ENCODE assay signal across 2 cellular contexts in the genomic region with DNA sequence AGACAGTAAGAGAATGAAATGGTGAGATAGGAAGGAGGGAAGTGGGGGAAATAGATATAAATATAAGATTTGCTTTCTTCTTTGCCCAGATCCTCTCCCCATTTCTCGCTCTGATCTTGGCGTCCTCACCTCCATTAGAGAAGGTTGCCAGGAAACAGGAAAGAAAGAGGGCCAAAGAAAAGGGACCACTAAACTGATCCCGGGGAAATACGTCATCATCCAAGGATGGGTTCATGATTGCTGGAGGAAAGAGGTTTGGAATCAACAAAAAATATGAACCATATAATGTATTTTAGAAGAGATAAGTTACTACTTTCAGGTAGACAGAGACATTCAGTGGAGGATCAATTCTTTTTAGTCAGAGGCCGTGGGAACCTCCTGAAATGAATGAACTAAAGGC.
A peak's percentile ranks its signal among the peaks of the same experiment; 100 is the strongest.
TF ChIP-seq lines count a peak whose summit lies in the region.

No MANE protein-coding gene starts in this region.

TF ChIP-seq in HepG2, 621 proteins besides CTCF, POLR2A, EP300 and RAD21 (continued from another document):
- TF ChIP-seq ATF7 (IDR thresholded peaks at IDR 0.05) (peak; percentile 57), ATF7 (CRISPR knock-in tag; IDR thresholded peaks at IDR 0.05) (no peak), ZBTB37 (CRISPR knock-in tag; IDR thresholded peaks at IDR 0.05) (no peak), ZFP36 (IDR thresholded peaks at IDR 0.05; ENCODE audit: borderline replicate concordance, low read depth, low read length, partially characterized antibody) (no peak), MAF1 (CRISPR knock-in tag; IDR thresholded peaks at IDR 0.05; ENCODE audit: borderline replicate concordance) (no peak), ZNF451 (CRISPR knock-in tag; IDR thresholded peaks at IDR 0.05) (no peak), CREB1 (IDR thresholded peaks at IDR 0.05) (peak; percentile 84), CREB1 (CRISPR knock-in tag; IDR thresholded peaks at IDR 0.05) (no peak)
- TF ChIP-seq, protein P1, sequence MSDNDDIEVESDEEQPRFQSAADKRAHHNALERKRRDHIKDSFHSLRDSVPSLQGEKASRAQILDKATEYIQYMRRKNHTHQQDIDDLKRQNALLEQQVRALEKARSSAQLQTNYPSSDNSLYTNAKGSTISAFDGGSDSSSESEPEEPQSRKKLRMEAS (IDR thresholded peaks at IDR 0.05): no peak

TF ChIP-seq in GM23338, 12 proteins besides CTCF, POLR2A, EP300 and RAD21 (continued from another document):
- no peak for TF ChIP-seq EZH2 (IDR thresholded peaks at IDR 0.05; ENCODE audit: low read depth, unreplicated experiment)
- TF ChIP-seq ZNF114 (CRISPR knock-in tag; IDR thresholded peaks at IDR 0.05): no peak
- TF ChIP-seq STAT1 (IDR thresholded peaks at IDR 0.05; ENCODE audit: unreplicated experiment): no peak
- TF ChIP-seq EZH2phosphoT487 (IDR thresholded peaks at IDR 0.05; ENCODE audit: unreplicated experiment): no peak
- TF ChIP-seq REST (IDR thresholded peaks at IDR 0.05; ENCODE audit: unreplicated experiment): no peak
- TF ChIP-seq NANOG (IDR thresholded peaks at IDR 0.05; ENCODE audit: borderline replicate concordance): no peak
- no peak for TF ChIP-seq JUNB (IDR thresholded peaks at IDR 0.05; ENCODE audit: unreplicated experiment)
- TF ChIP-seq ZNF331 (CRISPR knock-in tag; IDR thresholded peaks at IDR 0.05; ENCODE audit: low read depth): no peak
- TF ChIP-seq, protein P2, sequence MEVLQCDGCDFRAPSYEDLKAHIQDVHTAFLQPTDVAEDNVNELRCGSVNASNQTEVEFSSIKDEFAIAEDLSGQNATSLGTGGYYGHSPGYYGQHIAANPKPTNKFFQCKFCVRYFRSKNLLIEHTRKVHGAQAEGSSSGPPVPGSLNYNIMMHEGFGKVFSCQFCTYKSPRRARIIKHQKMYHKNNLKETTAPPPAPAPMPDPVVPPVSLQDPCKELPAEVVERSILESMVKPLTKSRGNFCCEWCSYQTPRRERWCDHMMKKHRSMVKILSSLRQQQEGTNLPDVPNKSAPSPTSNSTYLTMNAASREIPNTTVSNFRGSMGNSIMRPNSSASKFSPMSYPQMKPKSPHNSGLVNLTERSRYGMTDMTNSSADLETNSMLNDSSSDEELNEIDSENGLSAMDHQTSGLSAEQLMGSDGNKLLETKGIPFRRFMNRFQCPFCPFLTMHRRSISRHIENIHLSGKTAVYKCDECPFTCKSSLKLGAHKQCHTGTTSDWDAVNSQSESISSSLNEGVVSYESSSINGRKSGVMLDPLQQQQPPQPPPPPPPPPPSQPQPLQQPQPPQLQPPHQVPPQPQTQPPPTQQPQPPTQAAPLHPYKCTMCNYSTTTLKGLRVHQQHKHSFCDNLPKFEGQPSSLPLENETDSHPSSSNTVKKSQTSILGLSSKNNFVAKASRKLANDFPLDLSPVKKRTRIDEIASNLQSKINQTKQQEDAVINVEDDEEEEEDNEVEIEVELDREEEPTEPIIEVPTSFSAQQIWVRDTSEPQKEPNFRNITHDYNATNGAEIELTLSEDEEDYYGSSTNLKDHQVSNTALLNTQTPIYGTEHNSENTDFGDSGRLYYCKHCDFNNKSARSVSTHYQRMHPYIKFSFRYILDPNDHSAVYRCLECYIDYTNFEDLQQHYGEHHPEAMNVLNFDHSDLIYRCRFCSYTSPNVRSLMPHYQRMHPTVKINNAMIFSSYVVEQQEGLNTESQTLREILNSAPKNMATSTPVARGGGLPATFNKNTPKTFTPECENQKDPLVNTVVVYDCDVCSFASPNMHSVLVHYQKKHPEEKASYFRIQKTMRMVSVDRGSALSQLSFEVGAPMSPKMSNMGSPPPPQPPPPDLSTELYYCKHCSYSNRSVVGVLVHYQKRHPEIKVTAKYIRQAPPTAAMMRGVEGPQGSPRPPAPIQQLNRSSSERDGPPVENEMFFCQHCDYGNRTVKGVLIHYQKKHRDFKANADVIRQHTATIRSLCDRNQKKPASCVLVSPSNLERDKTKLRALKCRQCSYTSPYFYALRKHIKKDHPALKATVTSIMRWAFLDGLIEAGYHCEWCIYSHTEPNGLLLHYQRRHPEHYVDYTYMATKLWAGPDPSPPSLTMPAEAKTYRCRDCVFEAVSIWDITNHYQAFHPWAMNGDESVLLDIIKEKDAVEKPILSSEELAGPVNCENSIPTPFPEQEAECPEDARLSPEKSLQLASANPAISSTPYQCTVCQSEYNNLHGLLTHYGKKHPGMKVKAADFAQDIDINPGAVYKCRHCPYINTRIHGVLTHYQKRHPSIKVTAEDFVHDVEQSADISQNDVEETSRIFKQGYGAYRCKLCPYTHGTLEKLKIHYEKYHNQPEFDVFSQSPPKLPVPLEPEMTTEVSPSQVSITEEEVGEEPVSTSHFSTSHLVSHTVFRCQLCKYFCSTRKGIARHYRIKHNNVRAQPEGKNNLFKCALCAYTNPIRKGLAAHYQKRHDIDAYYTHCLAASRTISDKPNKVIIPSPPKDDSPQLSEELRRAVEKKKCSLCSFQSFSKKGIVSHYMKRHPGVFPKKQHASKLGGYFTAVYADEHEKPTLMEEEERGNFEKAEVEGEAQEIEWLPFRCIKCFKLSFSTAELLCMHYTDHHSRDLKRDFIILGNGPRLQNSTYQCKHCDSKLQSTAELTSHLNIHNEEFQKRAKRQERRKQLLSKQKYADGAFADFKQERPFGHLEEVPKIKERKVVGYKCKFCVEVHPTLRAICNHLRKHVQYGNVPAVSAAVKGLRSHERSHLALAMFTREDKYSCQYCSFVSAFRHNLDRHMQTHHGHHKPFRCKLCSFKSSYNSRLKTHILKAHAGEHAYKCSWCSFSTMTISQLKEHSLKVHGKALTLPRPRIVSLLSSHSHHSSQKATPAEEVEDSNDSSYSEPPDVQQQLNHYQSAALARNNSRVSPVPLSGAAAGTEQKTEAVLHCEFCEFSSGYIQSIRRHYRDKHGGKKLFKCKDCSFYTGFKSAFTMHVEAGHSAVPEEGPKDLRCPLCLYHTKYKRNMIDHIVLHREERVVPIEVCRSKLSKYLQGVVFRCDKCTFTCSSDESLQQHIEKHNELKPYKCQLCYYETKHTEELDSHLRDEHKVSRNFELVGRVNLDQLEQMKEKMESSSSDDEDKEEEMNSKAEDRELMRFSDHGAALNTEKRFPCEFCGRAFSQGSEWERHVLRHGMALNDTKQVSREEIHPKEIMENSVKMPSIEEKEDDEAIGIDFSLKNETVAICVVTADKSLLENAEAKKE (CRISPR knock-in tag; IDR thresholded peaks at IDR 0.05): no peak
- no peak for TF ChIP-seq ETS1 (IDR thresholded peaks at IDR 0.05)
